ENCODE assay signal across 16 cellular contexts in the genomic region with DNA sequence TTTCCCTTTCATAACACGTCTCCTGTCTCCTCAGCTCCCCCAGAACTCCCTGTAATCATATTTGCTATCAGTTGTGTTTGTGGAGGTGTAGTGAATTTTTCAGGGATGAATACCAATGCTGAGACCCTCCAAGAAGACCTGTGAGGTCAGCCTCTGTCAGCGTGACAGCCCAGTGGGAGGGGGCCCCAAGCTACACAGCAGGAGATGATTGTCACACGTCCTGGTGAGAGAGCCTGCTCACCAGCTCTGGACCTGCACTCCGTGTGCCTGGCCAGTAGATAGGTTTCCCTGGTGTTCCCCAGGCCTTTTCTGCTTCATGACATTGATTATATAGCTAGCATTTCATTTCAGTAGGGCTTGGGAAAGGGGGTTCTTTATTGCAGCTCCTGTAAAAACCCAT.
DNase-seq lines count a peak whose midpoint lies in the region; ATAC-seq, FAIRE-seq and TF ChIP-seq lines count a peak whose summit lies in the region.
"Had no signal": no experiment of that assay in that cellular context is flagged by ENCODE, and none has a peak within 500 bp of the region (broad histone marks: within the 10 kb centered on the region; RNA-seq: fewer than 3 reads in every experiment).

No MANE protein-coding gene starts in this region.

- intact Hi-C loops in K562 (cut with micrococcal nuclease) = no loop called here

- ATAC-seq in K562 (no peak), HG03520 (IDR thresholded peaks at IDR 0.05; ENCODE audit: unreplicated experiment) (no peak)
- ATAC-seq: CD8-positive, alpha-beta T cell; GM23338 had no signal

- 0% methylated on average over 4 of the region's 4 CpGs for WGBS in K562 (ENCODE audit: insufficient coverage, low coverage, missing lambda C conversion rate)

- no peak overlapping the region for H3K27ac ChIP-seq in K562 (ENCODE audit: extremely low read depth, low read depth, low read length)
- H3K27ac ChIP-seq in neural cell (ENCODE audit: low read length) = peak overlapping the region; percentile 35
- H3K27ac ChIP-seq: A549 had no signal

- TF ChIP-seq RAD21 in K562 (CRISPR knock-in tag; conservative IDR thresholded peaks at IDR 0.05 in 1 of 2, IDR thresholded peaks at IDR 0.05 in 1 of 2) (no peak), neural cell (conservative IDR thresholded peaks at IDR 0.05) (no peak)

- H3K36me3 ChIP-seq in K562 (ENCODE audit: control insufficient read depth, insufficient read depth, low read length) (no peaks in the 10 kb centered on the region), neural cell (ENCODE audit: insufficient read depth, low read length) (no peaks in the 10 kb centered on the region)

- no peaks in the 10 kb centered on the region for H4K20me1 ChIP-seq in K562 (replicated peaks; ENCODE audit: control insufficient read depth, insufficient read depth, low read length)
- H4K20me1 ChIP-seq in neural cell (ENCODE audit: insufficient read depth) = no peaks in the 10 kb centered on the region

- in situ Hi-C loops in K562 (cut with MboI) = no loop called here

- FAIRE-seq in K562 (lab: Jason Lieb, UNC) = peak; percentile 6
- FAIRE-seq: A549, D721Med, GM12892 had no signal

- H3K9ac ChIP-seq in K562 (ENCODE audit: insufficient read depth in 1 of 2, low read depth in 2 of 2, low read length in 2 of 2) (no peak overlapping the region), neural cell (ENCODE audit: low read length) (no peak overlapping the region)

- H3K9me2 ChIP-seq in neural cell (ENCODE audit: insufficient read depth, low read length) = no peaks in the 10 kb centered on the region

- H2AFZ ChIP-seq in K562 (ENCODE audit: low read depth, low read length) = no peak overlapping the region
- no peak overlapping the region for H2AFZ ChIP-seq in neural cell (ENCODE audit: low read depth, low read length)
- H2AFZ ChIP-seq: GM23338 had no signal

- peak; percentile 36 for DNase-seq in NCI-H146 treated with DMSO at 0.1 percent for 48 hours (lab: John Stamatoyannopoulos, UW; ENCODE audit: unreplicated experiment)
- no peak for DNase-seq in K562 (ENCODE audit: extremely low read depth in 1 of 4, low spot score in 3 of 4)
- no peak for DNase-seq in SW 1271 (lab: John Stamatoyannopoulos, UW)
- DNase-seq in NCI-H748 treated with DMSO at 0.1 percent for 48 hours (lab: John Stamatoyannopoulos, UW) = no peak
- DNase-seq in middle frontal gyrus (ENCODE audit: extremely low spot score, low spot score) = no peak
- DNase-seq: CD8-positive, alpha-beta T cell; COR-L47; DND-41; GDM1; H7 had no signal

- no TSS peak for BruUV-seq in K562 (replicated peaks; lab: Mats Ljungman, UMichigan)

- H3K79me2 ChIP-seq in K562 (ENCODE audit: control insufficient read depth, insufficient read depth, low read length) (no peaks in the 10 kb centered on the region), neural cell (replicated peaks; ENCODE audit: insufficient read depth, low read length) (no peaks in the 10 kb centered on the region)

- TF ChIP-seq EP300 in K562 (IDR thresholded peaks at IDR 0.05; ENCODE audit: low read length) (no peak), neural cell (conservative IDR thresholded peaks at IDR 0.05; ENCODE audit: poor library complexity, severe bottlenecking) (no peak)

- no peaks in the 10 kb centered on the region for H3K9me3 ChIP-seq in K562 (replicated peaks; ENCODE audit: control insufficient read depth, insufficient read depth, low read depth, low read length)
- no peaks in the 10 kb centered on the region for H3K9me3 ChIP-seq in neural cell (ENCODE audit: low read length)
- H3K9me3 ChIP-seq: A549 had no signal

- no peak for TF ChIP-seq CTCF in K562 (IDR thresholded peaks at IDR 0.05 in 2 of 3, conservative IDR thresholded peaks at IDR 0.05 in 1 of 3; ENCODE audit: insufficient read depth in 2 of 3, low read depth in 1 of 3, low read length in 3 of 3)
- TF ChIP-seq CTCF in neural cell (IDR thresholded peaks at IDR 0.05; ENCODE audit: poor library complexity, severe bottlenecking) = no peak

- H3K27me3 ChIP-seq in K562 (ENCODE audit: control insufficient read depth in 2 of 2, insufficient read depth in 2 of 2, low read length in 2 of 2) (peaks cover 18 to 64% of the 10 kb centered on the region in 2 experiments), neural cell (ENCODE audit: insufficient read depth, low read depth, low read length) (no peaks in the 10 kb centered on the region)

- H3K4me2 ChIP-seq in K562 (ENCODE audit: insufficient read depth, low read length) = no peak overlapping the region
- no peak overlapping the region for H3K4me2 ChIP-seq in neural cell (ENCODE audit: low read length)
- H3K4me2 ChIP-seq: A549, GM23338 had no signal

- POLR2A ChIA-PET in K562 (lab: Yijun Ruan, JAX) = interaction anchor here (0.7 kb wide), 1 partner anchor 49 kb away, joined by 3 read pairs; no protein-coding TSS in a partner anchor

- no peak overlapping the region for H3K4me3 ChIP-seq in K562
- no peak overlapping the region for H3K4me3 ChIP-seq in neural cell (ENCODE audit: low read length)
- H3K4me3 ChIP-seq: A549, GM23338 had no signal

- CTCF ChIA-PET in K562 (lab: Yijun Ruan, JAX; ENCODE audit: low intra/inter-chr PET ratio) = no interaction called here

- H3F3A ChIP-seq in neural cell (ENCODE audit: insufficient read depth, low read length, poor library complexity, severe bottlenecking) = no peaks in the 10 kb centered on the region

- H3K9me1 ChIP-seq in K562 (ENCODE audit: control insufficient read depth, insufficient read depth, low read length) = no peaks in the 10 kb centered on the region

- H3K4me1 ChIP-seq in K562 (replicated peaks in 1 of 2; ENCODE audit: control insufficient read depth in 2 of 2, insufficient read depth in 2 of 2, low read length in 2 of 2) = no peaks in the 10 kb centered on the region
- H3K4me1 ChIP-seq: A549 had no signal

- no peak for TF ChIP-seq POLR2A in K562 (conservative IDR thresholded peaks at IDR 0.05)

TF ChIP-seq in K562, 482 proteins besides CTCF, POLR2A, EP300 and RAD21 (continues in another document):
- TF ChIP-seq STAT5A (IDR thresholded peaks at IDR 0.05; ENCODE audit: borderline replicate concordance, low read length) (no peak), MEF2D (tag; conservative IDR thresholded peaks at IDR 0.05; ENCODE audit: low read depth) (no peak), DDX20 (tag; IDR thresholded peaks at IDR 0.05; ENCODE audit: low read depth) (no peak)
- TF ChIP-seq, protein P1, sequence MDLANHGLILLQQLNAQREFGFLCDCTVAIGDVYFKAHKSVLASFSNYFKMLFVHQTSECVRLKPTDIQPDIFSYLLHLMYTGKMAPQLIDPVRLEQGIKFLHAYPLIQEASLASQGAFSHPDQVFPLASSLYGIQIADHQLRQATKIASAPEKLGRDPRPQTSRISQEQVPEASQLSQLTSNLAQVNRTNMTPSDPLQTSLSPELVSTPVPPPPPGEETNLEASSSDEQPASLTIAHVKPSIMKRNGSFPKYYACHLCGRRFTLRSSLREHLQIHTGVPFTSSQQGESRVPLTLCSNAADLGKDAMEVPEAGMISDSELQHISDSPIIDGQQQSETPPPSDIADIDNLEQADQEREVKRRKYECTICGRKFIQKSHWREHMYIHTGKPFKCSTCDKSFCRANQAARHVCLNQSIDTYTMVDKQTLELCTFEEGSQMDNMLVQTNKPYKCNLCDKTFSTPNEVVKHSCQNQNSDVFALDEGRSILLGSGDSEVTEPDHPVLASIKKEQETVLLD (IDR thresholded peaks at IDR 0.05) = no peak
- TF ChIP-seq, protein P2, sequence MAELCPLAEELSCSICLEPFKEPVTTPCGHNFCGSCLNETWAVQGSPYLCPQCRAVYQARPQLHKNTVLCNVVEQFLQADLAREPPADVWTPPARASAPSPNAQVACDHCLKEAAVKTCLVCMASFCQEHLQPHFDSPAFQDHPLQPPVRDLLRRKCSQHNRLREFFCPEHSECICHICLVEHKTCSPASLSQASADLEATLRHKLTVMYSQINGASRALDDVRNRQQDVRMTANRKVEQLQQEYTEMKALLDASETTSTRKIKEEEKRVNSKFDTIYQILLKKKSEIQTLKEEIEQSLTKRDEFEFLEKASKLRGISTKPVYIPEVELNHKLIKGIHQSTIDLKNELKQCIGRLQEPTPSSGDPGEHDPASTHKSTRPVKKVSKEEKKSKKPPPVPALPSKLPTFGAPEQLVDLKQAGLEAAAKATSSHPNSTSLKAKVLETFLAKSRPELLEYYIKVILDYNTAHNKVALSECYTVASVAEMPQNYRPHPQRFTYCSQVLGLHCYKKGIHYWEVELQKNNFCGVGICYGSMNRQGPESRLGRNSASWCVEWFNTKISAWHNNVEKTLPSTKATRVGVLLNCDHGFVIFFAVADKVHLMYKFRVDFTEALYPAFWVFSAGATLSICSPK (IDR thresholded peaks at IDR 0.05; ENCODE audit: borderline replicate concordance) = no peak

TF ChIP-seq in neural cell, 6 proteins besides CTCF, POLR2A, EP300 and RAD21 (continues in another document):
- TF ChIP-seq, protein P3, sequence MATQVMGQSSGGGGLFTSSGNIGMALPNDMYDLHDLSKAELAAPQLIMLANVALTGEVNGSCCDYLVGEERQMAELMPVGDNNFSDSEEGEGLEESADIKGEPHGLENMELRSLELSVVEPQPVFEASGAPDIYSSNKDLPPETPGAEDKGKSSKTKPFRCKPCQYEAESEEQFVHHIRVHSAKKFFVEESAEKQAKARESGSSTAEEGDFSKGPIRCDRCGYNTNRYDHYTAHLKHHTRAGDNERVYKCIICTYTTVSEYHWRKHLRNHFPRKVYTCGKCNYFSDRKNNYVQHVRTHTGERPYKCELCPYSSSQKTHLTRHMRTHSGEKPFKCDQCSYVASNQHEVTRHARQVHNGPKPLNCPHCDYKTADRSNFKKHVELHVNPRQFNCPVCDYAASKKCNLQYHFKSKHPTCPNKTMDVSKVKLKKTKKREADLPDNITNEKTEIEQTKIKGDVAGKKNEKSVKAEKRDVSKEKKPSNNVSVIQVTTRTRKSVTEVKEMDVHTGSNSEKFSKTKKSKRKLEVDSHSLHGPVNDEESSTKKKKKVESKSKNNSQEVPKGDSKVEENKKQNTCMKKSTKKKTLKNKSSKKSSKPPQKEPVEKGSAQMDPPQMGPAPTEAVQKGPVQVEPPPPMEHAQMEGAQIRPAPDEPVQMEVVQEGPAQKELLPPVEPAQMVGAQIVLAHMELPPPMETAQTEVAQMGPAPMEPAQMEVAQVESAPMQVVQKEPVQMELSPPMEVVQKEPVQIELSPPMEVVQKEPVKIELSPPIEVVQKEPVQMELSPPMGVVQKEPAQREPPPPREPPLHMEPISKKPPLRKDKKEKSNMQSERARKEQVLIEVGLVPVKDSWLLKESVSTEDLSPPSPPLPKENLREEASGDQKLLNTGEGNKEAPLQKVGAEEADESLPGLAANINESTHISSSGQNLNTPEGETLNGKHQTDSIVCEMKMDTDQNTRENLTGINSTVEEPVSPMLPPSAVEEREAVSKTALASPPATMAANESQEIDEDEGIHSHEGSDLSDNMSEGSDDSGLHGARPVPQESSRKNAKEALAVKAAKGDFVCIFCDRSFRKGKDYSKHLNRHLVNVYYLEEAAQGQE (IDR thresholded peaks at IDR 0.05; ENCODE audit: borderline replicate concordance) = no peak
- TF ChIP-seq TAF1 (IDR thresholded peaks at IDR 0.05; ENCODE audit: low read depth) (no peak), MXI1 (conservative IDR thresholded peaks at IDR 0.05; ENCODE audit: poor library complexity, severe bottlenecking) (no peak), EZH2 (IDR thresholded peaks at IDR 0.05; ENCODE audit: borderline replicate concordance, insufficient read depth, low read length, poor library complexity, severe bottlenecking) (no peak), POLR2AphosphoS5 (IDR thresholded peaks at IDR 0.05) (no peak)
